Comparison of ENCODE assay signal across 12 cellular contexts in the genomic region with DNA sequence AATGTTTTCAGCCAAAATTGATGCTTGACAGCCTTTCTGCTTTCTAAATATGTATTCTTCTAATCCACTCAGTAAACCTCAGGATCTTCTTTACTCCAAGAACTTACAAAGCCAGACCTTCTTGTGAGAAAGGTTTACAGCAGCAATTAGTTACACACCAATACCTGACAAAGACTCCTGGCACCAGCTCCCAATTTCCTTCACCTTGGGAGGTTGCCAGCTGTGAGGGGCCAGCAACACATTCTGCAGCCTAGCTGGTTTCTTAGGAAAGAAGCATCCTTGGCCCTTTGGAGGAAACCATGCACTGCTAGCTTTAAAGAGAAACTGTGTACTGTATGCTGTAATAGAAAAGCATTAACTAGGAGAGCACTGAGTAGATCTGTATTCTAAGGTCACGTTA.
"Had no signal": no experiment of that assay in that cellular context is flagged by ENCODE, and none has a peak within 500 bp of the region (broad histone marks: within the 10 kb centered on the region; RNA-seq: fewer than 3 reads in every experiment).

No MANE protein-coding gene starts in this region.

- DNase-seq: activated CD4-positive, alpha-beta T cell treated with anti-CD3 and anti-CD28 coated beads for 1 hour; activated CD4-positive, alpha-beta T cell treated with anti-CD3 and anti-CD28 coated beads, Interleukin-2, amount 50 U/mL, for 48 hours; activated CD8-positive, alpha-beta memory T cell treated with anti-CD3 and anti-CD28 coated beads, Interleukin-2, amount 10 ng/mL, durations not matched to agents 7 days and 5 days; activated naive CD4-positive, alpha-beta T cell treated with anti-CD3 and anti-CD28 coated beads, Interleukin-2, amount 50 U/mL, for 16 hours; activated T-cell treated with anti-CD3 and anti-CD28 coated beads, Interleukin-2, amount 50 U/mL, for 24 hours; colonic mucosa; naive B cell; stimulated activated CD4-positive, alpha-beta T cell treated with anti-CD3 and anti-CD28 coated beads, Interleukin-4, amount 100 ng/mL, for 1 hour; stimulated activated naive B cell treated with anti-CD40 and anti-IgM and Interleukin-4, amounts not matched to agents 10 μg/mL and 1 μg/mL and 100 μg/mL, for 72 hours; uterus had no signal

- ATAC-seq: activated CD8-positive, alpha-beta memory T cell treated with anti-CD3 and anti-CD28 coated beads, Interleukin-2, amount 10 ng/mL, durations not matched to agents 7 days and 5 days; stimulated activated naive B cell treated with anti-CD40 and anti-IgM and Interleukin-4, amounts not matched to agents 10 μg/mL and 1 μg/mL and 100 μg/mL, for 72 hours had no signal

- H3K27ac ChIP-seq: colonic mucosa, right atrium auricular region, tibial nerve, uterus had no signal
